In the genomic region with DNA sequence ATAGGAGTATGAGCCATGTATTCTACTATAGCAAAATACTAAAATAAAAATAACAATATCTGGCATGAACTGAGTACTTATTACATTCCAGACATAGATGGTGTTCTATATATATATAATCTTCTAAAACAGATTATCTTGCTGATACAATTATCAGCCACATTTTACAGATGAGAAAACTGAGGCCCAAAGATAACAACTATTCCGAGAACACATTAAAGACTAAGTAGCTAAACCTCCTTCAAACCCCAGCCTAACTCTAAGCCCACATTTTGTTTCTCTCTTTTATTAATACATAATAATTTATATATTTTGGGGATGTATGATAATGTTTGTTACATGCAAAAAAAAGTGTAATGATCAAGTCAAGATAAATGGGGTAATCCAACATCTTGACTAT, we compare ENCODE assay signal across 27 cellular contexts.
"Had no signal": no experiment of that assay in that cellular context is flagged by ENCODE, and none has a peak within 500 bp of the region (broad histone marks: within the 10 kb centered on the region; RNA-seq: fewer than 3 reads in every experiment).

No MANE protein-coding gene starts in this region.

- FAIRE-seq: urothelium cell line had no signal

- H3K36me3 ChIP-seq: stomach, suprapubic skin, thoracic aorta, thyroid gland, transverse colon, upper lobe of left lung, upper lobe of right lung, vagina had no signal

- H3K9me3 ChIP-seq: testis, thyroid gland, upper lobe of right lung had no signal

- ATAC-seq: stimulated activated effector memory CD8-positive, alpha-beta T cell treated with anti-CD3 and anti-CD28 coated beads, Interleukin-12 subunit alpha, Interleukin-12 subunit beta, amount 100 ng/mL, for 72 hours; stimulated activated memory B cell treated with anti-CD40 and anti-IgM and Interleukin-4, amounts not matched to agents 10 μg/mL and 1 μg/mL and 100 μg/mL, for 72 hours; stimulated activated naive B cell treated with anti-CD40 and anti-IgM and Interleukin-4, amounts not matched to agents 10 μg/mL and 1 μg/mL and 100 μg/mL, for 72 hours; stimulated activated naive CD8-positive, alpha-beta T cell treated with anti-CD3 and anti-CD28 coated beads, Interleukin-15, amount 100 ng/mL, for 72 hours; stimulated activated naive CD8-positive, alpha-beta T cell treated with anti-CD3 and anti-CD28 coated beads, Interleukin-15, Interleukin-2, amounts not matched to agents 100 U/mL and 50 U/mL, for 24 hours; upper lobe of right lung had no signal

- H3K4me3 ChIP-seq: stomach, suprapubic skin, testis, thoracic aorta, thyroid gland, tibial artery, tibial nerve, transverse colon, upper lobe of left lung, upper lobe of right lung, uterus, vagina had no signal

- DNase-seq: stimulated activated CD4-positive, alpha-beta T cell treated with anti-CD3 and anti-CD28 coated beads, Interleukin-2, amount 100 ng/mL, for 48 hours; stimulated activated CD4-positive, alpha-beta T cell treated with anti-CD3 and anti-CD28 coated beads, Interleukin-4, amount 100 ng/mL, for 1 hour; stimulated activated CD4-positive, alpha-beta T cell treated with anti-CD3 and anti-CD28 coated beads, Interleukin-4, amount 100 ng/mL, for 24 hours; stimulated activated CD4-positive, alpha-beta T cell treated with anti-CD3 and anti-CD28 coated beads, Interleukin-4, amount 100 ng/mL, for 4 hours; stimulated activated CD8-positive, alpha-beta memory T cell treated with anti-CD3 and anti-CD28 coated beads, Interleukin-4, amount 100 ng/mL, for 48 hours; stimulated activated naive B cell treated with anti-CD40 and anti-IgM and Interleukin-4, amounts not matched to agents 10 μg/mL and 1 μg/mL and 100 μg/mL, for 72 hours; stimulated activated naive CD4-positive, alpha-beta T cell; stimulated activated naive CD4-positive, alpha-beta T cell treated with Interleukin-2 at 50 U/mL for 16 hours; stimulated activated naive CD8-positive, alpha-beta T cell treated with anti-CD3 and anti-CD28 coated beads, Interleukin-15, amount 100 ng/mL, for 72 hours; stimulated activated naive CD8-positive, alpha-beta T cell treated with anti-CD3 and anti-CD28 coated beads, Interleukin-15, Interleukin-2, amounts not matched to agents 100 U/mL and 50 U/mL, for 24 hours; stomach; substantia nigra; testis; thyroid gland; tibial artery; transverse colon; trophoblast cell; upper lobe of left lung; upper lobe of right lung; uterus had no signal

- H3K27ac ChIP-seq: stomach, suprapubic skin, testis, thoracic aorta, thyroid gland, tibial artery, tibial nerve, transverse colon, upper lobe of left lung, upper lobe of right lung, uterus, vagina had no signal

- H3K4me1 ChIP-seq: stomach, suprapubic skin, testis, thyroid gland, tibial artery, tibial nerve, transverse colon, upper lobe of left lung, upper lobe of right lung, uterus, vagina had no signal

- H3K27me3 ChIP-seq: stomach, suprapubic skin, testis, thyroid gland, tibial artery, tibial nerve, transverse colon, upper lobe of left lung, upper lobe of right lung, uterus, vagina had no signal
